ENCODE assay signal across 25 cellular contexts in genomic region chr7:30931927-30932540, GRCh38. TPM values are rescaled to one million over a fixed set of nuclear protein-coding genes. Genes with fewer than 3 reads are reported as not detected.
DNase-seq lines count a peak whose midpoint lies in the region; ATAC-seq lines count a peak whose summit lies in the region.
"Had no signal": no experiment of that assay in that cellular context is flagged by ENCODE, and none has a peak within 500 bp of the region (broad histone marks: within the 10 kb centered on the region; RNA-seq: fewer than 3 reads in every experiment).

No MANE protein-coding gene starts in this region.

- H3K4me1 ChIP-seq in SJCRH30, result peaks cover 30% of the 10 kb centered on the region
- H3K4me1 ChIP-seq in muscle layer of colon (ENCODE audit: insufficient read depth, low read length), result peaks cover 18% of the 10 kb centered on the region
- H3K4me1 ChIP-seq in skeletal muscle satellite cell (ENCODE audit: control insufficient read depth, insufficient read depth, low read length), result peaks cover 15% of the 10 kb centered on the region

- no peak overlapping the region for H3K9ac ChIP-seq in muscle layer of colon (ENCODE audit: low read length)
- H3K9ac ChIP-seq in skeletal muscle satellite cell (ENCODE audit: low read depth, low read length), result peak overlapping the region; percentile 36
- H3K9ac ChIP-seq: BLaER1, KMS-11 had no signal

- peak; percentile 17 for DNase-seq in activated CD4-positive, CD25-positive, alpha-beta regulatory T cell treated with anti-CD3 and anti-CD28 coated beads, Interleukin-2, amount 50 U/mL, for 72 hours
- DNase-seq in SJCRH30, result no peak
- DNase-seq in pons (ENCODE audit: low spot score), result no peak
- no peak for DNase-seq in activated naive CD8-positive, alpha-beta T cell treated with anti-CD3 and anti-CD28 coated beads for 36 hours
- DNase-seq: 8988T; activated gamma-delta T cell treated with Interleukin-2 at 50 U/mL for 16 hours; amniotic stem cell; caudate nucleus; DMS 273 treated with DMSO at 0.1 percent for 48 hours; effector CD8-positive, alpha-beta T cell; glutamatergic neuron; NCI-H1930; stimulated activated CD4-positive, alpha-beta T cell treated with anti-CD3 and anti-CD28 coated beads, Interleukin-2, amount 100 ng/mL, for 48 hours; T-helper 1 cell had no signal

- ATAC-seq in activated CD4-positive, CD25-positive, alpha-beta regulatory T cell treated with anti-CD3 and anti-CD28 coated beads, Interleukin-2, amount 50 U/mL, for 24 hours, result no peak
- ATAC-seq in GM18519 (IDR thresholded peaks at IDR 0.05; ENCODE audit: low FRiP score, unreplicated experiment), result no peak
- ATAC-seq: WTC11 had no signal

- H3K27me3 Mint-ChIP-seq in activated naive CD8-positive, alpha-beta T cell treated with anti-CD3 and anti-CD28 coated beads for 36 hours, result no peaks in the 10 kb centered on the region

- peaks cover 2% of the 10 kb centered on the region for H3K9me3 Mint-ChIP-seq in activated naive CD8-positive, alpha-beta T cell treated with anti-CD3 and anti-CD28 coated beads for 36 hours

- H3K27me3 ChIP-seq in SJCRH30 (no peaks in the 10 kb centered on the region), muscle layer of colon (ENCODE audit: control insufficient read depth in 1 of 2, insufficient read depth in 2 of 2, low read length in 2 of 2) (no peaks in the 10 kb centered on the region), skeletal muscle satellite cell (ENCODE audit: control insufficient read depth, insufficient read depth, low read length) (peaks cover 23% of the 10 kb centered on the region)
- H3K27me3 ChIP-seq: BLaER1 had no signal

- H3K4me3 ChIP-seq in SJCRH30 (no peak overlapping the region), muscle layer of colon (ENCODE audit: low read depth in 1 of 2, low read length in 2 of 2) (no peak overlapping the region), skeletal muscle satellite cell (ENCODE audit: low read length) (no peak overlapping the region)
- H3K4me3 ChIP-seq: BLaER1 had no signal

- no peak overlapping the region for H3K27ac Mint-ChIP-seq in activated naive CD8-positive, alpha-beta T cell treated with anti-CD3 and anti-CD28 coated beads for 36 hours
- H3K27ac Mint-ChIP-seq: WTC11 had no signal

- peak overlapping the region; percentile 43 for H3K4me2 ChIP-seq in skeletal muscle satellite cell (ENCODE audit: low read length)
- H3K4me2 ChIP-seq: BLaER1, KMS-11 had no signal

- peak overlapping the region; percentile 94 for H3K27ac ChIP-seq in SJCRH30
- H3K27ac ChIP-seq in muscle layer of colon (ENCODE audit: low read depth, low read length), result peak overlapping the region; percentile 36
- H3K27ac ChIP-seq: BLaER1, KMS-11, neutrophil, RWPE1 had no signal

- H3K36me3 ChIP-seq in SJCRH30 (no peaks in the 10 kb centered on the region), muscle layer of colon (ENCODE audit: insufficient read depth, low read length) (peaks cover 2% of the 10 kb centered on the region), skeletal muscle satellite cell (ENCODE audit: insufficient read depth, low read length) (no peaks in the 10 kb centered on the region)
- H3K36me3 ChIP-seq: BLaER1, neutrophil had no signal

- no peaks in the 10 kb centered on the region for H3K4me1 Mint-ChIP-seq in activated naive CD8-positive, alpha-beta T cell treated with anti-CD3 and anti-CD28 coated beads for 36 hours

- no peaks in the 10 kb centered on the region for H3K36me3 Mint-ChIP-seq in activated naive CD8-positive, alpha-beta T cell treated with anti-CD3 and anti-CD28 coated beads for 36 hours
- H3K36me3 Mint-ChIP-seq: WTC11 had no signal

- no peak overlapping the region for H3K4me3 Mint-ChIP-seq in activated naive CD8-positive, alpha-beta T cell treated with anti-CD3 and anti-CD28 coated beads for 36 hours
- H3K4me3 Mint-ChIP-seq: WTC11 had no signal

- H3K9me3 ChIP-seq in SJCRH30 (replicated peaks) (no peaks in the 10 kb centered on the region), muscle layer of colon (ENCODE audit: low read length) (no peaks in the 10 kb centered on the region), skeletal muscle satellite cell (replicated peaks; ENCODE audit: low read length) (peaks cover 3% of the 10 kb centered on the region)
- H3K9me3 ChIP-seq: neutrophil had no signal

RNA-seq across cellular contexts. Expression of gene AQP1, which starts 20.4 kb away (rescaled TPM):
- 29.4 and 31.4 TPM in 2 replicates for total RNA-seq in SJCRH30 (2014; rRNA removed; shearing (Covaris generic))
- under 0.01 and 3.5 TPM in 2 replicates for total RNA-seq in skeletal muscle satellite cell (2012; rRNA removed)
- under 1 TPM; 0.10 TPM for total RNA-seq in activated naive CD8-positive, alpha-beta T cell treated with anti-CD3 and anti-CD28 coated beads for 36 hours

RNA-seq across cellular contexts. Expression of gene GHRHR, which starts 31.7 kb away (rescaled TPM):
- total RNA-seq in SJCRH30 (2014; rRNA removed; shearing (Covaris generic)), result not detected in 2 replicates
- total RNA-seq in skeletal muscle satellite cell (2012; rRNA removed), result not detected in 2 replicates
- not detected for total RNA-seq in activated naive CD8-positive, alpha-beta T cell treated with anti-CD3 and anti-CD28 coated beads for 36 hours
- total RNA-seq: fibroblast of lung, skeletal muscle tissue had no signal

Comparison
In these comparisons a context has a peak if more than half of its experiments do, and no peak if none do; other contexts are left out.
1. RNA of gene AQP1, which starts 20.4 kb away (total RNA-seq): 29.4 to 31.4 TPM in SJCRH30; 0.10 TPM in activated naive CD8-positive, alpha-beta T cell treated with anti-CD3 and anti-CD28 coated beads for 36 hours; every median in the first group is over 10 times any median in the second.